Comparison of ENCODE assay signal across 8 cellular contexts in genomic region chr17:48816774-48817590, GRCh38. TPM values are rescaled to one million over a fixed set of nuclear protein-coding genes. Genes with fewer than 3 reads are reported as not detected.
DNase-seq lines count a peak whose midpoint lies in the region; ATAC-seq and TF ChIP-seq lines count a peak whose summit lies in the region.

Gene TTLL6, minus strand, starts transcription at chr17:48817229. Its CDS starts 157 bp downstream, at chr17:48817072.

- H3K27me3 ChIP-seq in CD8-positive, alpha-beta T cell (ENCODE audit: insufficient read depth, low read length): peaks cover 17% of the 10 kb centered on the region
- H3K27me3 ChIP-seq in GM23338 (ENCODE audit: insufficient read depth): peaks cover 11% of the 10 kb centered on the region; the same call in 1 of the 2 replicates
- H3K27me3 ChIP-seq in adipocyte (replicated peaks; ENCODE audit: control insufficient read depth, insufficient read depth, low read length): peaks cover 30% of the 10 kb centered on the region
- H3K27me3 ChIP-seq in prostate gland (replicated peaks; ENCODE audit: insufficient read depth): no peaks in the 10 kb centered on the region

- peaks cover 11% of the 10 kb centered on the region for H3K4me1 Mint-ChIP-seq in CD8-positive, alpha-beta T cell (ENCODE audit: low read depth)
- H3K4me1 Mint-ChIP-seq in GM23338 (peaks cover 33% of the 10 kb centered on the region), T-cell (peaks cover 11 to 22% (median 18%) of the 10 kb centered on the region in 3 donors)

- H3K27ac ChIP-seq in CD8-positive, alpha-beta T cell (ENCODE audit: low read depth, low read length): no peak within 1 kb of the TSS
- H3K27ac ChIP-seq in GM23338 (ENCODE audit: low read depth) (peak within 1 kb of the TSS; percentile 94), prostate gland (peak within 1 kb of the TSS in 1 of 2 donors; percentile 69)

- 2% methylated on average over 44 of the region's 64 CpGs for WGBS in prostate gland

- TF ChIP-seq POLR2A in prostate gland (IDR thresholded peaks at IDR 0.05): peak; percentile 15

- no peaks in the 10 kb centered on the region for H3K36me3 Mint-ChIP-seq in CD8-positive, alpha-beta T cell
- H3K36me3 Mint-ChIP-seq in GM23338 (ENCODE audit: low read depth): no peaks in the 10 kb centered on the region; the same call in 2 of the 3 replicates
- H3K36me3 Mint-ChIP-seq in T-cell: no peaks in the 10 kb centered on the region

- H3K79me2 ChIP-seq in GM23338 (replicated peaks; ENCODE audit: insufficient read depth): no peaks in the 10 kb centered on the region

- H3K9me2 ChIP-seq in GM23338 (ENCODE audit: insufficient read depth): no peaks in the 10 kb centered on the region

- POLR2A ChIA-PET in CD8-positive, alpha-beta T cell (lab: Charles Lee): interaction anchor here (1.1 kb wide), 1 partner anchor 14 kb away, joined by 3 read pairs; the partner anchor contains the start of gene CALCOCO2
- POLR2A ChIA-PET in T-cell (lab: Charles Lee): interaction anchor here (0.5 kb wide), 2 partner anchors 72 to 464 kb away, joined by 3 to 4 read pairs; no protein-coding TSS in a partner anchor

- no peaks in the 10 kb centered on the region for H4K20me1 ChIP-seq in GM23338 (replicated peaks; ENCODE audit: insufficient read depth)

- H3F3A ChIP-seq in GM23338 (replicated peaks; ENCODE audit: low read depth): peaks cover 25% of the 10 kb centered on the region

- peak within 1 kb of the TSS; percentile 80 for H2AFZ ChIP-seq in GM23338

- no peaks in the 10 kb centered on the region for H3K9me3 ChIP-seq in CD8-positive, alpha-beta T cell (ENCODE audit: low read length)
- H3K9me3 ChIP-seq in adipocyte (ENCODE audit: control insufficient read depth, low read length) (no peaks in the 10 kb centered on the region), prostate gland (no peaks in the 10 kb centered on the region)

- CTCF ChIA-PET in CD8-positive, alpha-beta T cell (lab: Charles Lee): interaction anchor here (0.9 to 19.5 kb wide), 6 partner anchors 12 to 138 kb away, joined by 3 to 706 read pairs (median 5); partner anchors contain the start of gene ATP5MC1
- CTCF ChIA-PET in T-cell (lab: Charles Lee): interaction anchor here (0.8 to 7.8 kb wide), 5 partner anchors 15 to 67 kb away, joined by 4 to 96 read pairs (median 15); no protein-coding TSS in a partner anchor

- peak within 1 kb of the TSS; percentile 66 for H3K4me3 ChIP-seq in CD8-positive, alpha-beta T cell (ENCODE audit: low read depth, low read length)
- H3K4me3 ChIP-seq in GM23338 (peak within 1 kb of the TSS; percentile 86), adipocyte (ENCODE audit: low read length) (peak within 1 kb of the TSS; percentile 75), prostate gland (peak within 1 kb of the TSS; percentile 20 to 24)

- peak; percentile 99 for ATAC-seq in CD8-positive, alpha-beta T cell
- peak; percentile 91 for ATAC-seq in GM23338
- ATAC-seq in T-cell (replicated peaks in 1 of 4): peak; percentile 96
- peak; percentile 99 for ATAC-seq in left ventricle myocardium superior

- DNase-seq in CD8-positive, alpha-beta T cell: peak; percentile 47 to 88 (median 73)
- DNase-seq in GM23338 (ENCODE audit: low spot score) (peak; percentile 99), NCI-H128 (lab: John Stamatoyannopoulos, UW; ENCODE audit: unreplicated experiment) (peak; percentile 91), T-cell (peak; percentile 32 to 87 (median 78)), adipocyte (ENCODE audit: low read depth) (peak; percentile 84), left ventricle myocardium superior (peak; percentile 89), prostate gland (ENCODE audit: low spot score) (peak; percentile 91), ureter (ENCODE audit: low spot score) (peak; percentile 82)

- no peaks in the 10 kb centered on the region for H3K36me3 ChIP-seq in CD8-positive, alpha-beta T cell (ENCODE audit: insufficient read depth, low read length)
- H3K36me3 ChIP-seq in GM23338 (ENCODE audit: insufficient read depth) (no peaks in the 10 kb centered on the region), adipocyte (ENCODE audit: control insufficient read depth, insufficient read depth, low read length, severe bottlenecking) (no peaks in the 10 kb centered on the region), prostate gland (no peaks in the 10 kb centered on the region)

- no peak for TF ChIP-seq CTCF in CD8-positive, alpha-beta T cell (IDR thresholded peaks at IDR 0.05)
- no peak for TF ChIP-seq CTCF in GM23338 (conservative IDR thresholded peaks at IDR 0.05; ENCODE audit: low read depth in 2 of 2)
- peak in 1 of 4 experiments; percentile 7 for TF ChIP-seq CTCF in prostate gland (IDR thresholded peaks at IDR 0.05)

- H3K4me3 Mint-ChIP-seq in CD8-positive, alpha-beta T cell: peak within 1 kb of the TSS; percentile 81
- H3K4me3 Mint-ChIP-seq in GM23338 (peak within 1 kb of the TSS; percentile 88), T-cell (peak within 1 kb of the TSS; percentile 71 to 82 (median 73))

- H3K9me3 Mint-ChIP-seq in CD8-positive, alpha-beta T cell: no peaks in the 10 kb centered on the region
- no peaks in the 10 kb centered on the region for H3K9me3 Mint-ChIP-seq in GM23338
- H3K9me3 Mint-ChIP-seq in T-cell: no peaks in the 10 kb centered on the region

- H3K4me1 ChIP-seq in CD8-positive, alpha-beta T cell (ENCODE audit: insufficient read depth, low read length): peaks cover 11% of the 10 kb centered on the region
- H3K4me1 ChIP-seq in GM23338 (ENCODE audit: insufficient read depth): peaks cover 32% of the 10 kb centered on the region
- H3K4me1 ChIP-seq in adipocyte (ENCODE audit: control insufficient read depth, insufficient read depth, low read length): no peaks in the 10 kb centered on the region
- H3K4me1 ChIP-seq in prostate gland (replicated peaks): no peaks in the 10 kb centered on the region

- peak within 1 kb of the TSS; percentile 88 for H3K4me2 ChIP-seq in GM23338

- intact Hi-C loops in CD8-positive, alpha-beta T cell (cut with DNase I, micrococcal nuclease): loop anchor here in 1 of 2 experiments (1.0 kb wide), 1 partner anchor 14 kb away; the partner anchor contains the start of gene CALCOCO2
- intact Hi-C loops in left ventricle myocardium superior (cut with micrococcal nuclease): no loop called here
- intact Hi-C loops in prostate gland (cut with DNase I): no loop called here

- H3K27ac Mint-ChIP-seq in CD8-positive, alpha-beta T cell: no peak within 1 kb of the TSS
- peak within 1 kb of the TSS; percentile 92 for H3K27ac Mint-ChIP-seq in GM23338
- no peak within 1 kb of the TSS for H3K27ac Mint-ChIP-seq in T-cell

- peak within 1 kb of the TSS; percentile 41 for H3K9ac ChIP-seq in adipocyte (ENCODE audit: low read length)

- H3K27me3 Mint-ChIP-seq in CD8-positive, alpha-beta T cell (ENCODE audit: low read depth): peaks cover 40% of the 10 kb centered on the region
- H3K27me3 Mint-ChIP-seq in GM23338 (ENCODE audit: insufficient read depth, low read depth, poor library complexity) (peaks cover 24% of the 10 kb centered on the region), T-cell (peaks cover 7 to 38% of the 10 kb centered on the region in 2 donors)

TF ChIP-seq in GM23338, 12 proteins besides CTCF, POLR2A, EP300 and RAD21:
- TF ChIP-seq EZH2phosphoT487 (IDR thresholded peaks at IDR 0.05; ENCODE audit: unreplicated experiment): no peak
- peak; percentile 80 for TF ChIP-seq POLR2AphosphoS5 (IDR thresholded peaks at IDR 0.05; ENCODE audit: low read depth)

RNA-seq across cellular contexts. Expression of gene TTLL6, which starts in this region (rescaled TPM):
- not detected for total RNA-seq in CD8-positive, alpha-beta T cell
- 1.9 and 2.3 TPM in 2 replicates for total RNA-seq in GM23338 (2014; rRNA removed; shearing (Covaris generic))
- 3.5 and 4.7 TPM in 2 replicates for polyA plus RNA-seq in GM23338 (2016; fragmentation: Nextera tagmentation; extraction: Ambion mirVana)
- total RNA-seq in T-cell (not detected), left ventricle myocardium superior (not detected), prostate gland (1 to 10 TPM in 1 of 2 donors, under 1 TPM in 1; 0.23 to 4.0 TPM), ureter (0.68 TPM)

Comparison
In these comparisons a context has a peak if more than half of its experiments do, and no peak if none do; other contexts are left out.
1. Peak in DNase-seq, ATAC-seq and H3K4me3 ChIP-seq in CD8-positive, alpha-beta T cell; RNA of the gene not detected or under 1 TPM.
2. Peak in DNase-seq and ATAC-seq in T-cell; RNA of the gene not detected or under 1 TPM.
3. Peak in DNase-seq and ATAC-seq in left ventricle myocardium superior; RNA of the gene not detected or under 1 TPM.
4. Peak in DNase-seq in ureter; RNA of the gene not detected or under 1 TPM.
5. H3K4me3 ChIP-seq: peak in every context shown above with its lines; median percentile 86 in GM23338; 75 in adipocyte; 66 in CD8-positive, alpha-beta T cell; 22 in prostate gland.